ENCODE assay signal across 8 cellular contexts in genomic region chr6:160991411-160992322, GRCh38. TPM values are rescaled to one million over a fixed set of nuclear protein-coding genes. Genes with fewer than 3 reads are reported as not detected.
A peak's percentile ranks its signal among the peaks of the same experiment; 100 is the strongest.
DNase-seq lines count a peak whose midpoint lies in the region; ATAC-seq and TF ChIP-seq lines count a peak whose summit lies in the region.

TSS of gene MAP3K4 (plus strand) at chr6:160991769. CDS start at chr6:160991932, 163 bp downstream.

- H3K9ac ChIP-seq in KMS-11, result peak within 1 kb of the TSS; percentile 86

- no peaks in the 10 kb centered on the region for H3K9me3 ChIP-seq in suprapubic skin

- peaks cover 11% of the 10 kb centered on the region for H4K20me1 ChIP-seq in KMS-11 (ENCODE audit: insufficient read depth)

- peak within 1 kb of the TSS; percentile 72 for H2AFZ ChIP-seq in KMS-11 (ENCODE audit: low read depth)

- H3K4me2 ChIP-seq in KMS-11, result peak within 1 kb of the TSS; percentile 91

- WGBS in suprapubic skin, result under 1% methylated on average over 23 of the region's 124 CpGs

- TF ChIP-seq EP300 in suprapubic skin (IDR thresholded peaks at IDR 0.05), result no peak

- H3K4me3 ChIP-seq in KMS-11 (IDR thresholded peaks at IDR 0.05; ENCODE audit: insufficient read depth, low read depth, low read length), result no peak within 1 kb of the TSS
- peak within 1 kb of the TSS; percentile 91 for H3K4me3 ChIP-seq in suprapubic skin

- H3K79me2 ChIP-seq in KMS-11 (ENCODE audit: insufficient read depth, low read depth), result peaks cover 38% of the 10 kb centered on the region

- peak; percentile 86 for DNase-seq in ELF-1 (ENCODE audit: low read depth, low spot score)
- peak; percentile 79 for DNase-seq in SK-N-DZ (ENCODE audit: low spot score)
- peak; percentile 85 for DNase-seq in activated naive CD4-positive, alpha-beta T cell treated with Interleukin-2 at 50 U/mL for 16 hours
- DNase-seq in germinal center (ENCODE audit: low spot score), result peak; percentile 69
- DNase-seq in occipital lobe (lab: John Stamatoyannopoulos, UW), result peak; percentile 83
- DNase-seq in suprapubic skin (ENCODE audit: low spot score in 2 of 2), result peak; percentile 83 to 87

- no peak for TF ChIP-seq CTCF in KMS-11 (conservative IDR thresholded peaks at IDR 0.05; ENCODE audit: low read depth, low read length)
- no peak for TF ChIP-seq CTCF in suprapubic skin (IDR thresholded peaks at IDR 0.05)

- H3K27ac ChIP-seq in KMS-11 (peak within 1 kb of the TSS; percentile 84), suprapubic skin (peak within 1 kb of the TSS; percentile 96)

- ATAC-seq in GM21737 (IDR thresholded peaks at IDR 0.05; ENCODE audit: unreplicated experiment), result peak; percentile 71

- H3K27me3 ChIP-seq in KMS-11 (ENCODE audit: insufficient read depth, low read depth) (no peaks in the 10 kb centered on the region), suprapubic skin (no peaks in the 10 kb centered on the region)

- peak in 1 of 2 donors; percentile 12 for TF ChIP-seq POLR2A in suprapubic skin (IDR thresholded peaks at IDR 0.05)

- no peaks in the 10 kb centered on the region for H3K36me3 ChIP-seq in KMS-11 (ENCODE audit: insufficient read depth)
- no peaks in the 10 kb centered on the region for H3K36me3 ChIP-seq in suprapubic skin

- peaks cover 47% of the 10 kb centered on the region for H3K4me1 ChIP-seq in KMS-11 (ENCODE audit: low read depth, poor library complexity, severe bottlenecking)
- H3K4me1 ChIP-seq in suprapubic skin, result peaks cover 48% of the 10 kb centered on the region

RNA-seq across cellular contexts. Expression of gene MAP3K4, which starts in this region (rescaled TPM):
- 18.9 and 22.3 TPM in 2 replicates for polyA plus RNA-seq in SK-N-DZ (2014; cell fraction: cytosol; rRNA removed)
- polyA plus RNA-seq in SK-N-DZ (2014; cell fraction: nucleus; rRNA removed), result 43.6 and 47.6 TPM in 2 replicates
- 45.7 TPM for total RNA-seq in occipital lobe
- 10 to 100 TPM; 29.2 to 83.2 (median 45.2) TPM for total RNA-seq in suprapubic skin
